Comparison of ENCODE assay signal across 7 cellular contexts in genomic region chr13:114115191-114115671, GRCh38. TPM values are rescaled to one million over a fixed set of nuclear protein-coding genes. Genes with fewer than 3 reads are reported as not detected.
DNase-seq lines count a peak whose midpoint lies in the region; ATAC-seq, FAIRE-seq and TF ChIP-seq lines count a peak whose summit lies in the region.

No MANE protein-coding gene starts in this region.

- H3K4me3 ChIP-seq in MG63 (no peak overlapping the region), left lung (no peak overlapping the region)

- no peaks in the 10 kb centered on the region for H3K27me3 ChIP-seq in MG63
- no peaks in the 10 kb centered on the region for H3K27me3 ChIP-seq in left lung

- FAIRE-seq in urothelium cell line (lab: Jason Lieb, UNC) = peak; percentile 89

- H3K36me3 ChIP-seq in MG63 (peaks cover 9% of the 10 kb centered on the region), left lung (no peaks in the 10 kb centered on the region)

- H3K27ac ChIP-seq in left lung = peak overlapping the region in 1 of 2 donors; percentile 30

- no peaks in the 10 kb centered on the region for H3K9me3 ChIP-seq in MG63
- no peaks in the 10 kb centered on the region for H3K9me3 ChIP-seq in left lung

- ATAC-seq in GM19023 (IDR thresholded peaks at IDR 0.05; ENCODE audit: unreplicated experiment) (peak; percentile 58), left lung (peak; percentile 67)

- TF ChIP-seq CTCF in left lung (IDR thresholded peaks at IDR 0.05) = no peak

- peaks cover 4 to 46% of the 10 kb centered on the region in 2 donors for H3K4me1 ChIP-seq in left lung

- DNase-seq in MG63 (peak; percentile 54), amniotic epithelial cell (ENCODE audit: low read depth) (peak; percentile 76), left lung (peak; percentile 79 to 84), urothelium cell line (ENCODE audit: low spot score) (no peak), iPS-NIHi11 (ENCODE audit: low spot score) (no peak), NK-92 (lab: John Stamatoyannopoulos, UW; ENCODE audit: unreplicated experiment) (no peak)

- intact Hi-C loops in left lung (cut with DNase I) = no loop called here

RNA-seq across cellular contexts. Expression of gene RASA3, which starts 17.2 kb away (rescaled TPM):
- total RNA-seq in MG63 (2014; rRNA removed; shearing (Covaris generic); ENCODE audit: low replicate concordance) = 18.8 and 21.7 TPM in 2 replicates
- 10 to 100 TPM; 14.5 to 22.2 TPM for total RNA-seq in left lung

Comparison
In these comparisons a context has a peak if more than half of its experiments do, and no peak if none do; other contexts are left out.
1. DNase-seq: peak in MG63 (single experiment), amniotic epithelial cell (single experiment) and left lung (2 of 2); none in urothelium cell line (single experiment), iPS-NIHi11 (single experiment) and NK-92 (single experiment).